In the genomic region with DNA sequence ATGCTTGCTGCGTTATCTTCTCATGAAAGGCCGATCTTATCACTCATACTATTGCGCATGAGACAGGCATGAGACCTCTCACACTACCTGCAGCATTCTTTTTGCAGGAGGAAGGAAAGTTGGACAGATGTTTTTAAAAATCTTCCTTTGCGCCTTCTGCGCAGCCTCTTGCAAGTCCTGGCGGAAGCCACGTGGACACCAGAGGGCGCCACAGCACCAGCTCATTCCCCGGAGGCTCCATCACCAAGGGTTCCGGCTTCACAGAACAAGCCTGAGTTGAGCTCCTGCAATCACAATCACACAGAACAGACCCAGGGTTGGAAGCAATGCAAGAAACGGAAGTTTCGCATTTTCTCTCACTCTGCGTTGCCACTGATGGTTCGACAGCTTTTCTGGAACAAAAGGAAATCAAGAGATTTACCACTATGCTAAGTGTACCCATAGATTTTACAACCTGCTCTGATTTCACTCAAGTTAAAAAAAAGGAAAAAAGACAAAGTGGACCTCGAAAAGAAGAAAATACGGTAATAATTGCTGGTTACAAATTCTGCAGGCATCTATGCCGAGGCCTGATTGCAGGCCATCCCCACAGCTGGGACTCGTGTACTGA, we compare ENCODE assay signal across 8 cellular contexts.
DNase-seq lines count a peak whose midpoint lies in the region; ATAC-seq and TF ChIP-seq lines count a peak whose summit lies in the region.

No MANE protein-coding gene starts in this region.

- peak; percentile 79 for ATAC-seq in GM21515 (IDR thresholded peaks at IDR 0.05; ENCODE audit: unreplicated experiment)

- H3K4me3 ChIP-seq in KMS-11 (IDR thresholded peaks at IDR 0.05; ENCODE audit: insufficient read depth, low read depth, low read length) (no peak overlapping the region), SJCRH30 (no peak overlapping the region), neutrophil (ENCODE audit: low read depth in 1 of 2, low read length in 1 of 2) (no peak overlapping the region)

- H3K36me3 ChIP-seq in KMS-11 (ENCODE audit: insufficient read depth) (no peaks in the 10 kb centered on the region), SJCRH30 (no peaks in the 10 kb centered on the region), neutrophil (no peaks in the 10 kb centered on the region)

- peak; percentile 66 for DNase-seq in COLO829 (ENCODE audit: low spot score)
- DNase-seq in SJCRH30 = peak; percentile 85 to 90
- DNase-seq in activated gamma-delta T cell treated with Interleukin-2 at 50 U/mL for 16 hours = peak; percentile 88
- peak; percentile 71 for DNase-seq in foreskin melanocyte
- peak; percentile 9 to 95 (median 84) for DNase-seq in substantia nigra (lab: John Stamatoyannopoulos, UW)

- no peak overlapping the region for H3K27ac ChIP-seq in KMS-11
- H3K27ac ChIP-seq in SJCRH30 = no peak overlapping the region
- no peak overlapping the region for H3K27ac ChIP-seq in neutrophil
- H3K27ac ChIP-seq in substantia nigra (ENCODE audit: low read depth, low read length, poor library complexity, severe bottlenecking) = no peak overlapping the region

- H4K20me1 ChIP-seq in KMS-11 (ENCODE audit: insufficient read depth) = no peaks in the 10 kb centered on the region

- H3K9ac ChIP-seq in KMS-11 = no peak overlapping the region

- TF ChIP-seq CTCF in KMS-11 (conservative IDR thresholded peaks at IDR 0.05; ENCODE audit: low read depth, low read length) (peak; percentile 80), neutrophil (IDR thresholded peaks at IDR 0.05) (peak; percentile 48)

- peak overlapping the region; percentile 56 for H3K4me2 ChIP-seq in KMS-11

- H3K4me1 ChIP-seq in KMS-11 (ENCODE audit: low read depth, poor library complexity, severe bottlenecking) (no peaks in the 10 kb centered on the region), SJCRH30 (peaks cover 19% of the 10 kb centered on the region), neutrophil (ENCODE audit: control insufficient read depth in 1 of 2, insufficient read depth in 1 of 2, low read depth in 1 of 2, low read length in 1 of 2) (no peaks in the 10 kb centered on the region)

- no peaks in the 10 kb centered on the region for H3K79me2 ChIP-seq in KMS-11 (ENCODE audit: insufficient read depth, low read depth)

- H3K27me3 ChIP-seq in KMS-11 (ENCODE audit: insufficient read depth, low read depth) = no peaks in the 10 kb centered on the region
- H3K27me3 ChIP-seq in SJCRH30 = no peaks in the 10 kb centered on the region
- H3K27me3 ChIP-seq in neutrophil = peaks cover 55% of the 10 kb centered on the region

- peak overlapping the region; percentile 82 for H2AFZ ChIP-seq in KMS-11 (ENCODE audit: low read depth)

- no peaks in the 10 kb centered on the region for H3K9me3 ChIP-seq in SJCRH30 (replicated peaks)
- no peaks in the 10 kb centered on the region for H3K9me3 ChIP-seq in neutrophil
